ENCODE assay signal across 9 cellular contexts in the genomic region with DNA sequence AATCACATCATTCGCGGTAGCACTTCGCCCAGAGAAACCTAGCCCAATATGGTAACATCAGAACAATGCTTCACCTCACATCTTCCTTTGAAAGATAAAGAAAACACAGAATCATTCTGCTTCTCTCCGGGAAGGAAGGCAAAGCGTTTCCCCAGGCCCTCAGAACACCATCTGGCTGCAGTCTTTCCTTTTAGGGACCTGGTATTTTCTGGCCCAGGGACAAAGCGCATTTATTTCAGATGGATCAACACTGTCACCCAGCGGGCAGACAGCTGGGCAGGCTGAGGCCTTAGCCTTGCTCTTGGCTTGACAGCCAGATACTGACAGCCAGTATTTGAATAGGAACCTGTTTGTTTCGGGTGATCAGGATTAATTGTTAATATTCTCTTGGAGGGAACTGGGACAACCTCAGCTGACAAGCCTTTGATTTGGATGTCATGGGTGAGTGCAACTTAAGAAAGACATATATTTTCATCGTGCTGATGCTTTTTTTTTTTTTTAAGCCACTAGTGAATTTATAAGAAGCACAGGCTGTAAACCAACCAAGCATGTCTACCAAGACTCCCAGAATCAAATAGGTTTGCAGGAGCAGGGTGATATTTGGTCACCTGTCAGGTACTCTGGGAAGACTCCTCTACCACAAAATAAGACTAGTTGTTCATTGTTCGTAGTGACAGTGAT.
A peak's percentile ranks its signal among the peaks of the same experiment; 100 is the strongest.
DNase-seq lines count a peak whose midpoint lies in the region; ATAC-seq and TF ChIP-seq lines count a peak whose summit lies in the region.
"Had no signal": no experiment of that assay in that cellular context is flagged by ENCODE, and none has a peak within 500 bp of the region (broad histone marks: within the 10 kb centered on the region; RNA-seq: fewer than 3 reads in every experiment).

No MANE protein-coding gene starts in this region.

- H3K79me2 ChIP-seq in osteoblast (ENCODE audit: insufficient read depth, low read length) = no peaks in the 10 kb centered on the region

- H3K4me3 ChIP-seq in WERI-Rb-1 (ENCODE audit: low read depth, low read length) = no peak overlapping the region
- peak overlapping the region; percentile 52 for H3K4me3 ChIP-seq in osteoblast (ENCODE audit: insufficient read depth, low read length)
- H3K4me3 ChIP-seq: HAP-1 had no signal

- no peaks in the 10 kb centered on the region for H3K36me3 ChIP-seq in WERI-Rb-1
- H3K36me3 ChIP-seq in osteoblast (ENCODE audit: insufficient read depth, low read length) = no peaks in the 10 kb centered on the region
- H3K36me3 ChIP-seq: HAP-1 had no signal

- no peak for ATAC-seq in GM18868 (IDR thresholded peaks at IDR 0.05; ENCODE audit: unreplicated experiment)

- peak overlapping the region; percentile 91 for H2AFZ ChIP-seq in osteoblast (ENCODE audit: low read length)

- TF ChIP-seq CTCF in WERI-Rb-1 (IDR thresholded peaks at IDR 0.05; ENCODE audit: low read depth, low read length) (peak; percentile 96), osteoblast (IDR thresholded peaks at IDR 0.05; ENCODE audit: extremely low read depth, low read depth, low read length) (peak; percentile 100)

- in situ Hi-C loops in Caki2 (cut with HindIII; ENCODE audit: low pct_unique_long_range_greater_than_20kb, low sequenced_read_pairs) = no loop called here

- no peaks in the 10 kb centered on the region for H3K27me3 ChIP-seq in WERI-Rb-1 (ENCODE audit: insufficient read depth, low read depth, severe bottlenecking)
- H3K27me3 ChIP-seq in osteoblast (ENCODE audit: insufficient read depth, low read length) = no peaks in the 10 kb centered on the region

- intact Hi-C loops in activated CD4-positive, alpha-beta memory T cell treated with anti-CD3 and anti-CD28 coated beads for 36 hours (cut with micrococcal nuclease) = loop anchor here (10.0 kb wide), 1 partner anchor 198 kb away; no protein-coding TSS in a partner anchor

- H3K27ac Mint-ChIP-seq in activated CD4-positive, alpha-beta memory T cell treated with anti-CD3 and anti-CD28 coated beads for 36 hours = no peak overlapping the region

- peaks cover 16% of the 10 kb centered on the region for H3K4me1 ChIP-seq in osteoblast (ENCODE audit: insufficient read depth, low read length)

- no peaks in the 10 kb centered on the region for H3K36me3 Mint-ChIP-seq in activated CD4-positive, alpha-beta memory T cell treated with anti-CD3 and anti-CD28 coated beads for 36 hours

- H4K20me1 ChIP-seq in osteoblast (ENCODE audit: insufficient read depth, low read length) = no peaks in the 10 kb centered on the region

- no peak overlapping the region for H3K4me3 Mint-ChIP-seq in activated CD4-positive, alpha-beta memory T cell treated with anti-CD3 and anti-CD28 coated beads for 36 hours

- peaks cover 3% of the 10 kb centered on the region for H3K4me1 Mint-ChIP-seq in activated CD4-positive, alpha-beta memory T cell treated with anti-CD3 and anti-CD28 coated beads for 36 hours (ENCODE audit: low read depth)

- H3K4me2 ChIP-seq in osteoblast (ENCODE audit: insufficient read depth, low read length) = peak overlapping the region; percentile 85

- CTCF ChIA-PET in activated CD4-positive, alpha-beta memory T cell treated with anti-CD3 and anti-CD28 coated beads for 36 hours (lab: Charles Lee) = no interaction called here

- H3K9me3 ChIP-seq in WERI-Rb-1 (ENCODE audit: severe bottlenecking) = no peaks in the 10 kb centered on the region
- H3K9me3 ChIP-seq in osteoblast (ENCODE audit: low read depth, low read length) = peaks cover 2% of the 10 kb centered on the region
- H3K9me3 ChIP-seq: HAP-1 had no signal

- H3K27ac ChIP-seq in WERI-Rb-1 (peak overlapping the region; percentile 47), osteoblast (ENCODE audit: low read depth, low read length) (peak overlapping the region; percentile 61)

- peaks cover 3% of the 10 kb centered on the region for H3K9me3 Mint-ChIP-seq in activated CD4-positive, alpha-beta memory T cell treated with anti-CD3 and anti-CD28 coated beads for 36 hours

- POLR2A ChIA-PET in activated CD4-positive, alpha-beta memory T cell treated with anti-CD3 and anti-CD28 coated beads for 36 hours (lab: Charles Lee) = no interaction called here

- DNase-seq in Caki2 (ENCODE audit: low read depth) (peak; percentile 52), NCI-H1417 (lab: John Stamatoyannopoulos, UW) (peak; percentile 64 to 95 (median 80)), WERI-Rb-1 (peak; percentile 81), glomerular visceral epithelial cell (ENCODE audit: extremely low spot score) (peak; percentile 67), osteoblast (ENCODE audit: insufficient read length, low spot score, missing footprints) (peak; percentile 87), NCI-H1048 (lab: John Stamatoyannopoulos, UW) (no peak)
- DNase-seq in activated CD4-positive, alpha-beta memory T cell treated with anti-CD3 and anti-CD28 coated beads for 36 hours = no peak

- peaks cover 2% of the 10 kb centered on the region for H3K27me3 Mint-ChIP-seq in activated CD4-positive, alpha-beta memory T cell treated with anti-CD3 and anti-CD28 coated beads for 36 hours

Comparison
In these comparisons a context has a peak if more than half of its experiments do, and no peak if none do; other contexts are left out.
1. DNase-seq: peak in Caki2 (single experiment), NCI-H1417 (3 of 3), WERI-Rb-1 (single experiment), glomerular visceral epithelial cell (single experiment) and osteoblast (single experiment); none in activated CD4-positive, alpha-beta memory T cell treated with anti-CD3 and anti-CD28 coated beads for 36 hours (single experiment) and NCI-H1048 (single experiment).